Comparison of ENCODE assay signal across 8 cellular contexts in genomic region chr22:41762980-41763779, GRCh38. TPM values are rescaled to one million over a fixed set of nuclear protein-coding genes. Genes with fewer than 3 reads are reported as not detected.
DNase-seq lines count a peak whose midpoint lies in the region; ATAC-seq and TF ChIP-seq lines count a peak whose summit lies in the region.

No MANE protein-coding gene starts in this region.

- H3K4me1 ChIP-seq in Caco-2 (no peaks in the 10 kb centered on the region), upper lobe of right lung (no peaks in the 10 kb centered on the region)

- H3K4me3 Mint-ChIP-seq in Caco-2 (ENCODE audit: unreplicated experiment): no peak overlapping the region
- no peak overlapping the region for H3K4me3 Mint-ChIP-seq in activated B cell treated with CpG ODN at 0.5 μM for 24 hours

- H3K4me1 Mint-ChIP-seq in Caco-2 (ENCODE audit: low read depth, unreplicated experiment): peaks cover 7% of the 10 kb centered on the region
- H3K4me1 Mint-ChIP-seq in activated B cell treated with CpG ODN at 0.5 μM for 24 hours: peaks cover 6% of the 10 kb centered on the region

- H3K27ac Mint-ChIP-seq in Caco-2 (ENCODE audit: unreplicated experiment): peak overlapping the region; percentile 28
- H3K27ac Mint-ChIP-seq in activated B cell treated with CpG ODN at 0.5 μM for 24 hours: no peak overlapping the region

- H3K36me3 Mint-ChIP-seq in Caco-2 (ENCODE audit: insufficient read depth, unreplicated experiment) (no peaks in the 10 kb centered on the region), activated B cell treated with CpG ODN at 0.5 μM for 24 hours (ENCODE audit: low read depth) (no peaks in the 10 kb centered on the region)

- intact Hi-C loops in Caco-2 (cut with micrococcal nuclease; ENCODE audit: unreplicated experiment): no loop called here
- intact Hi-C loops in activated B cell treated with CpG ODN at 0.5 μM for 24 hours (cut with micrococcal nuclease): loop anchor here (1.0 kb wide), 1 partner anchor 66 kb away; no protein-coding TSS in a partner anchor
- intact Hi-C loops in upper lobe of right lung (cut with DNase I): no loop called here

- H3K4me3 ChIP-seq in Caco-2 (ENCODE audit: low read depth, low read length) (no peak overlapping the region), upper lobe of right lung (no peak overlapping the region)

- H3K9me3 ChIP-seq in Caco-2 (no peaks in the 10 kb centered on the region), upper lobe of right lung (no peaks in the 10 kb centered on the region)

- ATAC-seq in activated B cell treated with CpG ODN at 0.5 μM for 24 hours (ENCODE audit: low read depth): peak; percentile 42
- ATAC-seq in upper lobe of right lung: peak; percentile 37
- no peak for ATAC-seq in GM21447 (IDR thresholded peaks at IDR 0.05; ENCODE audit: unreplicated experiment)
- no peak for ATAC-seq in HG03439 (IDR thresholded peaks at IDR 0.05; ENCODE audit: unreplicated experiment)
- no peak for ATAC-seq in GM18870 (IDR thresholded peaks at IDR 0.05; ENCODE audit: unreplicated experiment)

- CTCF ChIA-PET in Caco-2 (lab: Charles Lee) (interaction anchor here (1.3 to 2.4 kb wide), 2 partner anchors 17 to 66 kb away, joined by 8 to 15 read pairs; no protein-coding TSS in a partner anchor), activated B cell treated with CpG ODN at 0.5 μM for 24 hours (lab: Charles Lee) (interaction anchor here (1.1 to 1.3 kb wide), 2 partner anchors 64 to 66 kb away, joined by 4 to 5 read pairs; no protein-coding TSS in a partner anchor)

- POLR2A ChIA-PET in Caco-2 (lab: Charles Lee): no interaction called here
- POLR2A ChIA-PET in activated B cell treated with CpG ODN at 0.5 μM for 24 hours (lab: Charles Lee): no interaction called here

- H3K9me3 Mint-ChIP-seq in Caco-2 (ENCODE audit: unreplicated experiment): no peaks in the 10 kb centered on the region
- H3K9me3 Mint-ChIP-seq in activated B cell treated with CpG ODN at 0.5 μM for 24 hours: no peaks in the 10 kb centered on the region

- H3K36me3 ChIP-seq in Caco-2 (ENCODE audit: control insufficient read depth, insufficient read depth, low read length) (no peaks in the 10 kb centered on the region), upper lobe of right lung (no peaks in the 10 kb centered on the region)

- H3K27me3 ChIP-seq in Caco-2 (replicated peaks; ENCODE audit: control insufficient read depth, insufficient read depth, low read length) (no peaks in the 10 kb centered on the region), upper lobe of right lung (no peaks in the 10 kb centered on the region)

- in situ Hi-C loops in KBM-7 (cut with MboI; ENCODE audit: low pct_unique_long_range_greater_than_20kb, low sequenced_read_pairs): no loop called here

- no peaks in the 10 kb centered on the region for H3K27me3 Mint-ChIP-seq in Caco-2 (ENCODE audit: insufficient read depth, unreplicated experiment)
- no peaks in the 10 kb centered on the region for H3K27me3 Mint-ChIP-seq in activated B cell treated with CpG ODN at 0.5 μM for 24 hours

- no TSS peak for BruUV-seq in Caco-2 (replicated peaks; lab: Mats Ljungman, UMichigan)

- no peak overlapping the region for H3K27ac ChIP-seq in upper lobe of right lung

- TF ChIP-seq CTCF in Caco-2 (IDR thresholded peaks at IDR 0.05; ENCODE audit: insufficient read depth in 1 of 2, low read depth in 1 of 2, low read length in 1 of 2, severe bottlenecking in 1 of 2, unreplicated experiment in 1 of 2) (peak; percentile 51 to 55), activated B cell treated with CpG ODN at 0.5 μM for 24 hours (IDR thresholded peaks at IDR 0.05) (no peak), upper lobe of right lung (IDR thresholded peaks at IDR 0.05) (peak; percentile 30)

- DNase-seq in Caco-2 (peak; percentile 53), KBM-7 (peak; percentile 62), activated B cell treated with CpG ODN at 0.5 μM for 24 hours (no peak), germinal center (ENCODE audit: low spot score) (peak; percentile 45), upper lobe of right lung (no peak)

RNA-seq across cellular contexts. Expression of gene CCDC134, which starts 37.3 kb away (rescaled TPM):
- 24.3 and 24.8 TPM in 2 replicates for total RNA-seq in Caco-2 (2022)
- 9.2 and 13.2 TPM in 2 replicates for total RNA-seq in activated B cell treated with CpG ODN at 0.5 μM for 24 hours
- 7.3 TPM for total RNA-seq in upper lobe of right lung

Comparison
In these comparisons a context has a peak if more than half of its experiments do, and no peak if none do; other contexts are left out.
1. DNase-seq: peak in Caco-2 (2 of 2), KBM-7 (single experiment) and germinal center (single experiment); none in activated B cell treated with CpG ODN at 0.5 μM for 24 hours (single experiment) and upper lobe of right lung (single experiment).
2. ATAC-seq: peak in activated B cell treated with CpG ODN at 0.5 μM for 24 hours (single experiment) and upper lobe of right lung (single experiment); none in GM21447 (single experiment), HG03439 (single experiment) and GM18870 (single experiment).